ENCODE assay signal across 9 cellular contexts in genomic region chr20:33684533-33685327, GRCh38. TPM values are rescaled to one million over a fixed set of nuclear protein-coding genes. Genes with fewer than 3 reads are reported as not detected.
A peak's percentile ranks its signal among the peaks of the same experiment; 100 is the strongest.
DNase-seq lines count a peak whose midpoint lies in the region; ATAC-seq, FAIRE-seq and TF ChIP-seq lines count a peak whose summit lies in the region.
"Had no signal": no experiment of that assay in that cellular context is flagged by ENCODE, and none has a peak within 500 bp of the region (broad histone marks: within the 10 kb centered on the region; RNA-seq: fewer than 3 reads in every experiment).

No MANE protein-coding gene starts in this region.

- no peak for FAIRE-seq in GM19239 (lab: Jason Lieb, UNC)

- no peaks in the 10 kb centered on the region for H3K27me3 Mint-ChIP-seq in Calu3 (ENCODE audit: unreplicated experiment)
- no peaks in the 10 kb centered on the region for H3K27me3 Mint-ChIP-seq in activated T-helper 1 cell treated with anti-CD3 and anti-CD28 coated beads, Interleukin-12 subunit alpha, Interleukin-12 subunit beta, Interleukin-2, Interleukin-4 antibody, amounts not matched to agents 30 ng/mL and 10 ng/mL and 1 ng/mL, durations not matched to agents 14 hours and 24 hours and 36 hours (ENCODE audit: insufficient read depth)
- no peaks in the 10 kb centered on the region for H3K27me3 Mint-ChIP-seq in mesothelial cell of epicardium (ENCODE audit: low read depth)

- CTCF ChIA-PET in Calu3 (lab: Charles Lee) = interaction anchor here (0.7 to 1.5 kb wide), 3 partner anchors 17 to 48 kb away, joined by 3 to 11 read pairs (median 3); partner anchors contain the start of gene ACTL10

- TF ChIP-seq CTCF in Calu3 (IDR thresholded peaks at IDR 0.05; ENCODE audit: unreplicated experiment) (no peak), LNCaP clone FGC (IDR thresholded peaks at IDR 0.05; ENCODE audit: control insufficient read depth, extremely low read depth, insufficient read depth) (no peak), mesothelial cell of epicardium (IDR thresholded peaks at IDR 0.05; ENCODE audit: unreplicated experiment) (no peak)

- intact Hi-C loops in Calu3 (cut with micrococcal nuclease; ENCODE audit: unreplicated experiment) = loop anchor here (5.0 kb wide), 1 partner anchor 113 kb away; no protein-coding TSS in a partner anchor
- intact Hi-C loops in activated T-helper 1 cell treated with anti-CD3 and anti-CD28 coated beads, Interleukin-12 subunit alpha, Interleukin-12 subunit beta, Interleukin-2, Interleukin-4 antibody, amounts not matched to agents 30 ng/mL and 10 ng/mL and 1 ng/mL, durations not matched to agents 14 hours and 24 hours and 36 hours (cut with micrococcal nuclease) = loop anchor here (1.0 to 5.0 kb wide), 4 partner anchors 10 to 308 kb away; partner anchors contain the start of genes CHMP4B, NECAB3, RALY and SNTA1

- H3K4me3 ChIP-seq in LNCaP clone FGC (ENCODE audit: low read depth, low read length) = peak overlapping the region; percentile 69

- H3K4me3 Mint-ChIP-seq in Calu3 (ENCODE audit: low read depth, unreplicated experiment) (peak overlapping the region; percentile 62), mesothelial cell of epicardium (peak overlapping the region; percentile 67)
- peak overlapping the region; percentile 92 for H3K4me3 Mint-ChIP-seq in activated T-helper 1 cell treated with anti-CD3 and anti-CD28 coated beads, Interleukin-12 subunit alpha, Interleukin-12 subunit beta, Interleukin-2, Interleukin-4 antibody, amounts not matched to agents 30 ng/mL and 10 ng/mL and 1 ng/mL, durations not matched to agents 14 hours and 24 hours and 36 hours

- H3K27ac Mint-ChIP-seq in Calu3 (ENCODE audit: unreplicated experiment) (peak overlapping the region; percentile 69), mesothelial cell of epicardium (peak overlapping the region; percentile 89)
- H3K27ac Mint-ChIP-seq in activated T-helper 1 cell treated with anti-CD3 and anti-CD28 coated beads, Interleukin-12 subunit alpha, Interleukin-12 subunit beta, Interleukin-2, Interleukin-4 antibody, amounts not matched to agents 30 ng/mL and 10 ng/mL and 1 ng/mL, durations not matched to agents 14 hours and 24 hours and 36 hours = peak overlapping the region; percentile 89

- H3K9me3 Mint-ChIP-seq in Calu3 (ENCODE audit: low read depth, unreplicated experiment) = no peaks in the 10 kb centered on the region
- no peaks in the 10 kb centered on the region for H3K9me3 Mint-ChIP-seq in activated T-helper 1 cell treated with anti-CD3 and anti-CD28 coated beads, Interleukin-12 subunit alpha, Interleukin-12 subunit beta, Interleukin-2, Interleukin-4 antibody, amounts not matched to agents 30 ng/mL and 10 ng/mL and 1 ng/mL, durations not matched to agents 14 hours and 24 hours and 36 hours
- H3K9me3 Mint-ChIP-seq in mesothelial cell of epicardium = no peaks in the 10 kb centered on the region

- DNase-seq in Calu3 (peak; percentile 43), LNCaP clone FGC (ENCODE audit: low read depth) (no peak), mesothelial cell of epicardium (ENCODE audit: low spot score in 2 of 2, unreplicated experiment in 2 of 2) (no peak), GM19239 (ENCODE audit: insufficient read length, low spot score) (no peak), globus pallidus (ENCODE audit: low spot score) (no peak)
- no peak for DNase-seq in activated T-helper 1 cell treated with anti-CD3 and anti-CD28 coated beads, Interleukin-12 subunit alpha, Interleukin-12 subunit beta, Interleukin-2, Interleukin-4 antibody, amounts not matched to agents 30 ng/mL and 10 ng/mL and 1 ng/mL, durations not matched to agents 14 hours and 24 hours and 36 hours (ENCODE audit: low spot score)
- DNase-seq in activated CD8-positive, alpha-beta memory T cell treated with anti-CD3 and anti-CD28 coated beads, Interleukin-2, amount 50 U/mL, for 4 hours = no peak
- DNase-seq: effector CD4-positive, alpha-beta T cell had no signal

- H3K4me1 Mint-ChIP-seq in Calu3 (ENCODE audit: low read depth, unreplicated experiment) (peaks cover 44% of the 10 kb centered on the region), mesothelial cell of epicardium (peaks cover 24% of the 10 kb centered on the region)
- peaks cover 76% of the 10 kb centered on the region for H3K4me1 Mint-ChIP-seq in activated T-helper 1 cell treated with anti-CD3 and anti-CD28 coated beads, Interleukin-12 subunit alpha, Interleukin-12 subunit beta, Interleukin-2, Interleukin-4 antibody, amounts not matched to agents 30 ng/mL and 10 ng/mL and 1 ng/mL, durations not matched to agents 14 hours and 24 hours and 36 hours (ENCODE audit: low read depth)

- H3K36me3 Mint-ChIP-seq in Calu3 (ENCODE audit: insufficient read depth, unreplicated experiment) (peaks cover 45% of the 10 kb centered on the region), mesothelial cell of epicardium (no peaks in the 10 kb centered on the region)
- H3K36me3 Mint-ChIP-seq in activated T-helper 1 cell treated with anti-CD3 and anti-CD28 coated beads, Interleukin-12 subunit alpha, Interleukin-12 subunit beta, Interleukin-2, Interleukin-4 antibody, amounts not matched to agents 30 ng/mL and 10 ng/mL and 1 ng/mL, durations not matched to agents 14 hours and 24 hours and 36 hours (ENCODE audit: low read depth) = peaks cover 11% of the 10 kb centered on the region

- ATAC-seq in GM18517 (IDR thresholded peaks at IDR 0.05; ENCODE audit: unreplicated experiment) = no peak

- no TSS peak for BruUV-seq in Calu3 (replicated peaks; lab: Mats Ljungman, UMichigan)

RNA-seq across cellular contexts. Expression of gene E2F1, which starts 1.5 kb away (rescaled TPM):
- total RNA-seq in Calu3 (2022) (56.9 and 62.3 TPM in 2 replicates), mesothelial cell of epicardium (16.7 to 18.1 TPM (median 16.9 TPM) in 3 replicates)
- total RNA-seq in activated T-helper 1 cell treated with anti-CD3 and anti-CD28 coated beads, Interleukin-12 subunit alpha, Interleukin-12 subunit beta, Interleukin-2, Interleukin-4 antibody, amounts not matched to agents 30 ng/mL and 10 ng/mL and 1 ng/mL, durations not matched to agents 14 hours and 24 hours and 36 hours = 77.5 and 80.6 TPM in 2 replicates

RNA-seq across cellular contexts. Expression of gene NECAB3, which starts 10.5 kb away (rescaled TPM):
- total RNA-seq in Calu3 (2022) (65.5 and 80.8 TPM in 2 replicates), mesothelial cell of epicardium (58.4 to 60.1 TPM (median 58.6 TPM) in 3 replicates)
- 30.7 and 31.2 TPM in 2 replicates for total RNA-seq in activated T-helper 1 cell treated with anti-CD3 and anti-CD28 coated beads, Interleukin-12 subunit alpha, Interleukin-12 subunit beta, Interleukin-2, Interleukin-4 antibody, amounts not matched to agents 30 ng/mL and 10 ng/mL and 1 ng/mL, durations not matched to agents 14 hours and 24 hours and 36 hours

RNA-seq across cellular contexts. Expression of gene ACTL10, which starts 18.0 kb away (rescaled TPM):
- total RNA-seq in Calu3 (2022) (5.4 and 7.3 TPM in 2 replicates), mesothelial cell of epicardium (0.63 to 0.86 TPM (median 0.66 TPM) in 3 replicates)
- total RNA-seq in activated T-helper 1 cell treated with anti-CD3 and anti-CD28 coated beads, Interleukin-12 subunit alpha, Interleukin-12 subunit beta, Interleukin-2, Interleukin-4 antibody, amounts not matched to agents 30 ng/mL and 10 ng/mL and 1 ng/mL, durations not matched to agents 14 hours and 24 hours and 36 hours = 3.7 and 4.2 TPM in 2 replicates

RNA-seq across cellular contexts. Expression of gene C20orf144, which starts 22.6 kb away (rescaled TPM):
- total RNA-seq in Calu3 (2022) = 0.45 and 0.76 TPM in 2 replicates
- total RNA-seq in activated T-helper 1 cell treated with anti-CD3 and anti-CD28 coated beads, Interleukin-12 subunit alpha, Interleukin-12 subunit beta, Interleukin-2, Interleukin-4 antibody, amounts not matched to agents 30 ng/mL and 10 ng/mL and 1 ng/mL, durations not matched to agents 14 hours and 24 hours and 36 hours = 0.22 and 0.29 TPM in 2 replicates
- 0.09 to 0.20 TPM (median 0.11 TPM) in 3 replicates for total RNA-seq in mesothelial cell of epicardium

RNA-seq across cellular contexts. Expression of gene PXMP4, which starts 35.4 kb away (rescaled TPM):
- total RNA-seq in Calu3 (2022) = 18.7 and 20.3 TPM in 2 replicates
- total RNA-seq in activated T-helper 1 cell treated with anti-CD3 and anti-CD28 coated beads, Interleukin-12 subunit alpha, Interleukin-12 subunit beta, Interleukin-2, Interleukin-4 antibody, amounts not matched to agents 30 ng/mL and 10 ng/mL and 1 ng/mL, durations not matched to agents 14 hours and 24 hours and 36 hours = 7.3 and 7.9 TPM in 2 replicates
- total RNA-seq in mesothelial cell of epicardium = 7.0 to 7.5 TPM (median 7.4 TPM) in 3 replicates
